In the genomic region with DNA sequence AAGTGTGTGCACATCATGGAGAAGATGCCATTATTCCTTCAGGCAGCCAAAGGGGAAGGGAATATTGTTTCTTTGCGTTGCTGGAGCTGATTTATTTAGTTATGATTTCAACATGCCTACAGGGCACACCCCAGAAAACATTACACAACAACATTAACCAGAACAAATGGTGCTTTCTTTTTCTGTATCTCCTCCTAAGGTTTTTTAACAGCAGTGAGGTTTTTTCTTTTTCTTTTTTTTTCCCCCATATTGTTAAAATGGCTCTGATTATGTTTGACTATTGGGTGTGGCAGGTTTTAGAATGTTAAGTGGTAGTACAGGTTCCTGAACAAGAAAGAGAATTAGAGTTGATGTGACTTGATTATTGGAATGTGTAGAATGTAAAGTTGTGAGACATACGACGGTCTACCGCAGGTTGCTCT, we compare ENCODE assay signal across 13 cellular contexts.
DNase-seq lines count a peak whose midpoint lies in the region; ATAC-seq and TF ChIP-seq lines count a peak whose summit lies in the region.
"Had no signal": no experiment of that assay in that cellular context is flagged by ENCODE, and none has a peak within 500 bp of the region (broad histone marks: within the 10 kb centered on the region; RNA-seq: fewer than 3 reads in every experiment).

No MANE protein-coding gene starts in this region.

- H3K9me3 Mint-ChIP-seq in activated naive CD8-positive, alpha-beta T cell treated with anti-CD3 and anti-CD28 coated beads, Interleukin-2, amount 50 U/mL, for 24 hours: peaks cover 10% of the 10 kb centered on the region

- peak; percentile 26 for DNase-seq in CD1c-positive myeloid dendritic cell (ENCODE audit: extremely low spot score)
- peak; percentile 63 for DNase-seq in NOMO-1 treated with DMSO at 0.1 percent for 48 hours (lab: John Stamatoyannopoulos, UW; ENCODE audit: unreplicated experiment)
- peak; percentile 76 for DNase-seq in fibroblast of mammary gland (ENCODE audit: low read depth)
- no peak for DNase-seq in ovary
- DNase-seq in activated naive CD8-positive, alpha-beta T cell treated with anti-CD3 and anti-CD28 coated beads, Interleukin-2, amount 50 U/mL, for 24 hours: no peak
- DNase-seq in SHP77 (lab: John Stamatoyannopoulos, UW): no peak
- DNase-seq in NCI-H1105 treated with DMSO at 0.1 percent for 48 hours (lab: John Stamatoyannopoulos, UW): no peak
- DNase-seq: activated CD4-positive, alpha-beta T cell treated with anti-CD3 and anti-CD28 coated beads for 48 hours; hypothalamus; psoas muscle had no signal

- H3K27me3 ChIP-seq in ovary: no peaks in the 10 kb centered on the region

- WGBS in ovary, 3 donors: 70 to 71% (median 71%) methylated on average over 4 of the region's 4 CpGs

- peak overlapping the region in 1 of 2 donors; percentile 67 for H3K27ac ChIP-seq in ovary
- H3K27ac ChIP-seq: psoas muscle had no signal

- H3K4me3 ChIP-seq in fibroblast of mammary gland (ENCODE audit: control insufficient read depth, low read depth, low read length) (peak overlapping the region; percentile 17), ovary (peak overlapping the region; percentile 18)
- H3K4me3 ChIP-seq: psoas muscle had no signal

- no peak overlapping the region for H3K27ac Mint-ChIP-seq in activated naive CD8-positive, alpha-beta T cell treated with anti-CD3 and anti-CD28 coated beads, Interleukin-2, amount 50 U/mL, for 24 hours
- H3K27ac Mint-ChIP-seq: IgD-negative memory B cell; stimulated activated memory B cell treated with anti-CD40 and anti-IgM and Interleukin-4, amounts not matched to agents 10 μg/mL and 1 μg/mL and 100 μg/mL, for 72 hours had no signal

- no peak overlapping the region for H3K4me3 Mint-ChIP-seq in activated naive CD8-positive, alpha-beta T cell treated with anti-CD3 and anti-CD28 coated beads, Interleukin-2, amount 50 U/mL, for 24 hours
- H3K4me3 Mint-ChIP-seq: IgD-negative memory B cell; stimulated activated memory B cell treated with anti-CD40 and anti-IgM and Interleukin-4, amounts not matched to agents 10 μg/mL and 1 μg/mL and 100 μg/mL, for 72 hours had no signal

- no peak for TF ChIP-seq EP300 in ovary (IDR thresholded peaks at IDR 0.05)

- H3K36me3 Mint-ChIP-seq in activated naive CD8-positive, alpha-beta T cell treated with anti-CD3 and anti-CD28 coated beads, Interleukin-2, amount 50 U/mL, for 24 hours (ENCODE audit: low read depth): peaks cover 25% of the 10 kb centered on the region

- H3K27me3 Mint-ChIP-seq in activated naive CD8-positive, alpha-beta T cell treated with anti-CD3 and anti-CD28 coated beads, Interleukin-2, amount 50 U/mL, for 24 hours: no peaks in the 10 kb centered on the region
- H3K27me3 Mint-ChIP-seq: IgD-negative memory B cell; stimulated activated memory B cell treated with anti-CD40 and anti-IgM and Interleukin-4, amounts not matched to agents 10 μg/mL and 1 μg/mL and 100 μg/mL, for 72 hours had no signal

- no peaks in the 10 kb centered on the region for H3K9me3 ChIP-seq in ovary
- H3K9me3 ChIP-seq: psoas muscle had no signal

- TF ChIP-seq CTCF in fibroblast of mammary gland (conservative IDR thresholded peaks at IDR 0.05; ENCODE audit: control insufficient read depth, insufficient read depth, low read depth, low read length): no peak
- TF ChIP-seq CTCF in ovary (IDR thresholded peaks at IDR 0.05): no peak

- TF ChIP-seq POLR2A in ovary (IDR thresholded peaks at IDR 0.05): no peak

- no peaks in the 10 kb centered on the region for H3K36me3 ChIP-seq in ovary

- ATAC-seq in GM21367 (IDR thresholded peaks at IDR 0.05; ENCODE audit: unreplicated experiment): no peak
- no peak for ATAC-seq in activated naive CD8-positive, alpha-beta T cell treated with anti-CD3 and anti-CD28 coated beads, Interleukin-2, amount 50 U/mL, for 24 hours
- ATAC-seq: stimulated activated memory B cell treated with anti-CD40 and anti-IgM and Interleukin-4, amounts not matched to agents 10 μg/mL and 1 μg/mL and 100 μg/mL, for 72 hours had no signal

- H3K4me1 ChIP-seq in ovary (ENCODE audit: insufficient read depth): peaks cover 2% of the 10 kb centered on the region
- H3K4me1 ChIP-seq: psoas muscle had no signal

- peaks cover 3% of the 10 kb centered on the region for H3K4me1 Mint-ChIP-seq in activated naive CD8-positive, alpha-beta T cell treated with anti-CD3 and anti-CD28 coated beads, Interleukin-2, amount 50 U/mL, for 24 hours

- intact Hi-C loops in ovary (cut with DNase I): no loop called here

Comparison
In these comparisons a context has a peak if more than half of its experiments do, and no peak if none do; other contexts are left out.
1. DNase-seq: peak in CD1c-positive myeloid dendritic cell (single experiment), NOMO-1 treated with DMSO at 0.1 percent for 48 hours (single experiment) and fibroblast of mammary gland (single experiment); none in ovary (0 of 5), activated naive CD8-positive, alpha-beta T cell treated with anti-CD3 and anti-CD28 coated beads, Interleukin-2, amount 50 U/mL, for 24 hours (single experiment), SHP77 (0 of 2) and NCI-H1105 treated with DMSO at 0.1 percent for 48 hours (single experiment).